Comparison of ENCODE assay signal across 16 cellular contexts in genomic region chr11:46364056-46364455, GRCh38. TPM values are rescaled to one million over a fixed set of nuclear protein-coding genes. Genes with fewer than 3 reads are reported as not detected.
DNase-seq lines count a peak whose midpoint lies in the region; ATAC-seq and TF ChIP-seq lines count a peak whose summit lies in the region.
"Had no signal": no experiment of that assay in that cellular context is flagged by ENCODE, and none has a peak within 500 bp of the region (broad histone marks: within the 10 kb centered on the region; RNA-seq: fewer than 3 reads in every experiment).

No MANE protein-coding gene starts in this region.

- DNase-seq in activated CD8-positive, alpha-beta memory T cell treated with anti-CD3 and anti-CD28 coated beads, Interleukin-2, amount 10 ng/mL, durations not matched to agents 7 days and 5 days, result no peak
- DNase-seq in activated CD8-positive, alpha-beta memory T cell treated with anti-CD3 and anti-CD28 coated beads, Interleukin-2, amount 50 U/mL, for 4 hours, result no peak
- DNase-seq in right cardiac atrium (peak in 1 of 3 donors; percentile 30), stomach (no peak), NCI-H69 (lab: John Stamatoyannopoulos, UW) (no peak)
- DNase-seq in activated CD4-positive, alpha-beta T cell treated with anti-CD3 and anti-CD28 coated beads, Interleukin-2, amount 50 U/mL, for 48 hours, result no peak
- DNase-seq: activated CD4-positive, alpha-beta T cell treated with anti-CD3 and anti-CD28 coated beads, Interleukin-2, amount 50 U/mL, for 4 hours; DMS79 treated with DMSO at 0.1 percent for 48 hours; effector memory CD4-positive, alpha-beta T cell; NCI-H1417 treated with DMSO at 0.1 percent for 48 hours; tibial artery had no signal

- H3K9me3 ChIP-seq in right cardiac atrium (ENCODE audit: control insufficient read depth, low read length) (no peaks in the 10 kb centered on the region), stomach (no peaks in the 10 kb centered on the region)
- H3K9me3 ChIP-seq: A549, HAP-1, tibial artery had no signal

- H3K27me3 ChIP-seq in right cardiac atrium (ENCODE audit: control insufficient read depth, insufficient read depth) (no peaks in the 10 kb centered on the region), stomach (no peaks in the 10 kb centered on the region)
- H3K27me3 ChIP-seq: tibial artery had no signal

- no peak for TF ChIP-seq POLR2A in stomach (IDR thresholded peaks at IDR 0.05)

- H3K4me1 Mint-ChIP-seq in activated CD8-positive, alpha-beta memory T cell treated with anti-CD3 and anti-CD28 coated beads, Interleukin-2, amount 10 ng/mL, durations not matched to agents 7 days and 5 days, result peaks cover 34% of the 10 kb centered on the region
- peaks cover 10% of the 10 kb centered on the region for H3K4me1 Mint-ChIP-seq in activated T-helper 17 cell treated with anti-CD3 and anti-CD28 coated beads, Interleukin-2, amount 50 U/mL, for 72 hours

- peaks cover 10% of the 10 kb centered on the region for H3K4me1 ChIP-seq in right cardiac atrium (ENCODE audit: control insufficient read depth, insufficient read depth, low read length)
- peaks cover 36 to 65% (median 55%) of the 10 kb centered on the region in 4 donors for H3K4me1 ChIP-seq in stomach
- H3K4me1 ChIP-seq: HAP-1 had no signal

- intact Hi-C loops in right cardiac atrium (cut with DNase I) (no loop called here), stomach (cut with DNase I; ENCODE audit: low total_unique reads) (no loop called here)

- no peak for TF ChIP-seq CTCF in stomach (IDR thresholded peaks at IDR 0.05)

- 77% methylated on average over 9 of the region's 9 CpGs for WGBS in right cardiac atrium
- WGBS in stomach, 5 donors, result 83 to 89% (median 87%) methylated on average over 6 to 9 of the region's 9 CpGs

- H3K4me3 Mint-ChIP-seq in activated CD8-positive, alpha-beta memory T cell treated with anti-CD3 and anti-CD28 coated beads, Interleukin-2, amount 10 ng/mL, durations not matched to agents 7 days and 5 days, result no peak overlapping the region
- H3K4me3 Mint-ChIP-seq in activated T-helper 17 cell treated with anti-CD3 and anti-CD28 coated beads, Interleukin-2, amount 50 U/mL, for 72 hours, result no peak overlapping the region
- H3K4me3 Mint-ChIP-seq: memory B cell had no signal

- no peak overlapping the region for H3K4me3 ChIP-seq in right cardiac atrium (ENCODE audit: low read length)
- no peak overlapping the region for H3K4me3 ChIP-seq in stomach
- H3K4me3 ChIP-seq: A549, HAP-1, tibial artery had no signal

- H3K27ac ChIP-seq in right cardiac atrium (ENCODE audit: low read length) (peak overlapping the region; percentile 70), stomach (peak overlapping the region in 4 of 5 donors; percentile 69 to 86 (median 83))

- TF ChIP-seq EP300 in stomach (IDR thresholded peaks at IDR 0.05), result no peak

- peak overlapping the region; percentile 27 for H3K27ac Mint-ChIP-seq in activated CD8-positive, alpha-beta memory T cell treated with anti-CD3 and anti-CD28 coated beads, Interleukin-2, amount 10 ng/mL, durations not matched to agents 7 days and 5 days
- H3K27ac Mint-ChIP-seq in activated T-helper 17 cell treated with anti-CD3 and anti-CD28 coated beads, Interleukin-2, amount 50 U/mL, for 72 hours, result peak overlapping the region; percentile 26
- H3K27ac Mint-ChIP-seq: memory B cell had no signal

- H3K36me3 ChIP-seq in stomach, result peaks cover 0 to 24% (median 20%) of the 10 kb centered on the region in 4 donors

- H3K27me3 Mint-ChIP-seq in activated CD8-positive, alpha-beta memory T cell treated with anti-CD3 and anti-CD28 coated beads, Interleukin-2, amount 10 ng/mL, durations not matched to agents 7 days and 5 days, result no peaks in the 10 kb centered on the region
- H3K27me3 Mint-ChIP-seq in activated T-helper 17 cell treated with anti-CD3 and anti-CD28 coated beads, Interleukin-2, amount 50 U/mL, for 72 hours, result no peaks in the 10 kb centered on the region
- H3K27me3 Mint-ChIP-seq: memory B cell had no signal

- no peak for ATAC-seq in activated CD8-positive, alpha-beta memory T cell treated with anti-CD3 and anti-CD28 coated beads, Interleukin-2, amount 10 ng/mL, durations not matched to agents 7 days and 5 days
- no peak for ATAC-seq in activated T-helper 17 cell treated with anti-CD3 and anti-CD28 coated beads, Interleukin-2, amount 50 U/mL, for 72 hours (replicated peaks)
- ATAC-seq in right cardiac atrium (no peak), GM21360 (IDR thresholded peaks at IDR 0.05; ENCODE audit: unreplicated experiment) (no peak)
- ATAC-seq: A549 had no signal

- H3K9me3 Mint-ChIP-seq in activated CD8-positive, alpha-beta memory T cell treated with anti-CD3 and anti-CD28 coated beads, Interleukin-2, amount 10 ng/mL, durations not matched to agents 7 days and 5 days (ENCODE audit: low read depth), result no peaks in the 10 kb centered on the region
- H3K9me3 Mint-ChIP-seq in activated T-helper 17 cell treated with anti-CD3 and anti-CD28 coated beads, Interleukin-2, amount 50 U/mL, for 72 hours, result no peaks in the 10 kb centered on the region
- H3K9me3 Mint-ChIP-seq: memory B cell had no signal

- CTCF ChIA-PET in activated CD8-positive, alpha-beta memory T cell treated with anti-CD3 and anti-CD28 coated beads, Interleukin-2, amount 10 ng/mL, durations not matched to agents 7 days and 5 days (lab: Charles Lee), result interaction anchor here (26.5 kb wide), 1 partner anchor 14 kb away, joined by 444 read pairs; the partner anchor contains the start of gene DGKZ

- H3K36me3 Mint-ChIP-seq in activated CD8-positive, alpha-beta memory T cell treated with anti-CD3 and anti-CD28 coated beads, Interleukin-2, amount 10 ng/mL, durations not matched to agents 7 days and 5 days, result no peaks in the 10 kb centered on the region
- H3K36me3 Mint-ChIP-seq in activated T-helper 17 cell treated with anti-CD3 and anti-CD28 coated beads, Interleukin-2, amount 50 U/mL, for 72 hours (ENCODE audit: low read depth), result peaks cover 19% of the 10 kb centered on the region
- H3K36me3 Mint-ChIP-seq: memory B cell had no signal

RNA-seq across cellular contexts. Expression of gene DGKZ, which starts 16.8 kb away (rescaled TPM):
- 100 to 1,000 TPM in 1 of 2 experiments, 10 to 100 TPM in 1; 96.9 to 132 TPM for total RNA-seq in activated CD8-positive, alpha-beta memory T cell treated with anti-CD3 and anti-CD28 coated beads, Interleukin-2, amount 10 ng/mL, durations not matched to agents 7 days and 5 days
- total RNA-seq in activated T-helper 17 cell treated with anti-CD3 and anti-CD28 coated beads, Interleukin-2, amount 50 U/mL, for 72 hours, result 100 to 1,000 TPM in 1 of 2 donors, 10 to 100 TPM in 1; 78.9 to 100 TPM
- total RNA-seq in right cardiac atrium (100 to 1,000 TPM in 2 of 4 donors, 10 to 100 TPM in 2; 75.8 to 108 (median 100) TPM), stomach (100 to 1,000 TPM in 3 of 5 donors, 10 to 100 TPM in 2; 24.0 to 405 (median 102) TPM)
- polyA plus RNA-seq in right cardiac atrium (87.5 TPM), stomach (10 to 100 TPM; 26.9 to 47.5 (median 35.0) TPM)

RNA-seq across cellular contexts. Expression of gene MDK, which starts 17.4 kb away (rescaled TPM):
- 1 to 10 TPM; 1.6 to 5.0 TPM for total RNA-seq in activated CD8-positive, alpha-beta memory T cell treated with anti-CD3 and anti-CD28 coated beads, Interleukin-2, amount 10 ng/mL, durations not matched to agents 7 days and 5 days
- 10 to 100 TPM in 1 of 2 donors, 1 to 10 TPM in 1; 8.5 to 12.9 TPM for total RNA-seq in activated T-helper 17 cell treated with anti-CD3 and anti-CD28 coated beads, Interleukin-2, amount 50 U/mL, for 72 hours
- total RNA-seq in right cardiac atrium (10 to 100 TPM in 3 of 4 donors, 1 to 10 TPM in 1; 9.9 to 18.8 (median 11.9) TPM), stomach (100 to 1,000 TPM in 1 of 5 donors, 10 to 100 TPM in 3, 1 to 10 TPM in 1; 5.5 to 151 (median 21.0) TPM)
- polyA plus RNA-seq in right cardiac atrium (10.1 TPM), stomach (10 to 100 TPM; 22.5 to 56.5 (median 29.2) TPM)

RNA-seq across cellular contexts. Expression of gene CHRM4, which starts 27.5 kb away (rescaled TPM):
- total RNA-seq in activated CD8-positive, alpha-beta memory T cell treated with anti-CD3 and anti-CD28 coated beads, Interleukin-2, amount 10 ng/mL, durations not matched to agents 7 days and 5 days, result under 1 TPM in 1 of 2 experiments, not detected in 1; 0.18 TPM
- 1 to 10 TPM in 1 of 2 donors, under 1 TPM in 1; 0.90 to 6.1 TPM for total RNA-seq in activated T-helper 17 cell treated with anti-CD3 and anti-CD28 coated beads, Interleukin-2, amount 50 U/mL, for 72 hours
- total RNA-seq in right cardiac atrium (under 1 TPM in 2 of 4 donors, not detected in 2; 0.14 to 0.53 TPM), stomach (1 to 10 TPM in 1 of 5 donors, under 1 TPM in 1, not detected in 3; 0.37 to 2.8 TPM)
- polyA plus RNA-seq in right cardiac atrium (0.20 TPM), stomach (not detected)
